ENCODE assay signal across 25 cellular contexts in the genomic region with DNA sequence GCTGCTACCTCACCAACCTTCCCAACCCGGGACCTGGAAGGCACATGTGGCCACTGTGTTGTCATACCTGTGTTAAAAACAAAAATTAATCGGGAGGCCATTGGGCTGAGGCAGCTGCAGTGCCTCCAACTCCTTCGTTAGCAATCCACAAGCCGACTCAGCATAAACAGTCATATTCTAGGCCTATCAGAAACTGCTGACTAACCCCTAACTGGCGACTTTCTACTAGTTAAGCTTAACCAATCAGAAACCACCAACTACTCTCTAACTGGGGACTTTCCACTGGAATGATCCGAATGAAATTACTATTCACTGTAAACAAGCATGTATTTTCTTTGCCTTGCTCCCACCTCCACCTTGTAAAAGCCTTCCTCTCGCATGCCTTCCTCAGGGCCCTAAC. TPM values are rescaled to one million over a fixed set of nuclear protein-coding genes. Genes with fewer than 3 reads are reported as not detected.
DNase-seq lines count a peak whose midpoint lies in the region; ATAC-seq and TF ChIP-seq lines count a peak whose summit lies in the region.
"Had no signal": no experiment of that assay in that cellular context is flagged by ENCODE, and none has a peak within 500 bp of the region (broad histone marks: within the 10 kb centered on the region; RNA-seq: fewer than 3 reads in every experiment).

No MANE protein-coding gene starts in this region.

- H2BK15ac ChIP-seq in neuronal stem cell (ENCODE audit: low read length), result peak overlapping the region; percentile 6

- no peaks in the 10 kb centered on the region for H3K27me3 ChIP-seq in Karpas-422 (ENCODE audit: low read length)
- H3K27me3 ChIP-seq in neuronal stem cell (ENCODE audit: control insufficient read depth in 3 of 3, insufficient read depth in 3 of 3, low read depth in 1 of 3, low read length in 3 of 3), result peaks cover 0 to 3% (median 0%) of the 10 kb centered on the region in 3 experiments
- H3K27me3 ChIP-seq in left lung, result no peaks in the 10 kb centered on the region
- H3K27me3 ChIP-seq: MG63, Peyer's patch, SJCRH30 had no signal

- DNase-seq in cardiac septum (ENCODE audit: low spot score), result peak; percentile 10
- DNase-seq in left ventricle myocardium superior, result no peak
- DNase-seq in Karpas-422, result no peak
- DNase-seq in RPMI8226, result peak; percentile 84
- no peak for DNase-seq in neuronal stem cell (ENCODE audit: low spot score)
- no peak for DNase-seq in left lung
- DNase-seq in kidney tubule cell (ENCODE audit: low spot score), result no peak
- DNase-seq: C1 segment of cervical spinal cord; CD4-positive, alpha-beta memory T cell; COR-L47; MG63; NCI-H2081; NCI-H2171; NCI-H226; NCI-H510A; NCI-H69; Peyer's patch; SJCRH30 had no signal

- no peak overlapping the region for H4K8ac ChIP-seq in neuronal stem cell (ENCODE audit: low read depth, low read length)

- no peak overlapping the region for H3K4ac ChIP-seq in neuronal stem cell (ENCODE audit: low read length)

- H3K79me1 ChIP-seq in neuronal stem cell (ENCODE audit: low read depth, low read length), result no peaks in the 10 kb centered on the region

- H2AFZ ChIP-seq in Karpas-422 (ENCODE audit: low read length) (no peak overlapping the region), neuronal stem cell (ENCODE audit: low read length) (no peak overlapping the region)

- H3K9me2 ChIP-seq in Karpas-422 (replicated peaks; ENCODE audit: insufficient read depth, low read length), result no peaks in the 10 kb centered on the region

- H3K9me3 ChIP-seq in Karpas-422 (ENCODE audit: low read length), result no peaks in the 10 kb centered on the region
- H3K9me3 ChIP-seq in neuronal stem cell (replicated peaks in 1 of 2; ENCODE audit: control insufficient read depth in 2 of 2, insufficient read depth in 1 of 2, low read depth in 1 of 2, low read length in 2 of 2), result no peaks in the 10 kb centered on the region
- H3K9me3 ChIP-seq in left lung, result no peaks in the 10 kb centered on the region
- H3K9me3 ChIP-seq: MG63, Peyer's patch, SJCRH30 had no signal

- H2BK5ac ChIP-seq in neuronal stem cell (ENCODE audit: low read length), result no peak overlapping the region

- H4K91ac ChIP-seq in neuronal stem cell (ENCODE audit: low read depth, low read length, poor library complexity), result no peak overlapping the region

- no peaks in the 10 kb centered on the region for H3K36me3 ChIP-seq in Karpas-422 (ENCODE audit: insufficient read depth, low read length)
- no peaks in the 10 kb centered on the region for H3K36me3 ChIP-seq in neuronal stem cell (replicated peaks in 1 of 2; ENCODE audit: control insufficient read depth in 2 of 2, insufficient read depth in 2 of 2, low read length in 2 of 2)
- H3K36me3 ChIP-seq in left lung, result no peaks in the 10 kb centered on the region
- H3K36me3 ChIP-seq: MG63, Peyer's patch, SJCRH30 had no signal

- H3K27ac ChIP-seq in Karpas-422 (ENCODE audit: low read length) (peak overlapping the region; percentile 41; the same call in 1 of the 2 replicates), neuronal stem cell (replicated peaks; ENCODE audit: low read length) (no peak overlapping the region), left lung (no peak overlapping the region)
- H3K27ac ChIP-seq: Peyer's patch, SJCRH30 had no signal

- intact Hi-C loops in cardiac septum (cut with DNase I), result no loop called here
- intact Hi-C loops in left ventricle myocardium superior (cut with micrococcal nuclease), result no loop called here
- intact Hi-C loops in left lung (cut with DNase I), result no loop called here

- H3K4me3 ChIP-seq in Karpas-422 (ENCODE audit: low read length) (no peak overlapping the region), neuronal stem cell (ENCODE audit: low read length in 2 of 2) (no peak overlapping the region), left lung (no peak overlapping the region)
- H3K4me3 ChIP-seq: MG63, Peyer's patch, SJCRH30 had no signal

- no peak overlapping the region for H2AK5ac ChIP-seq in neuronal stem cell (ENCODE audit: low read depth, low read length)

- peak overlapping the region; percentile 24 for H3K4me2 ChIP-seq in Karpas-422 (ENCODE audit: low read depth, low read length, poor library complexity, severe bottlenecking)
- H3K4me2 ChIP-seq in neuronal stem cell (ENCODE audit: insufficient read depth, low read length, poor library complexity, severe bottlenecking), result no peak overlapping the region

- H3K4me1 ChIP-seq in Karpas-422 (ENCODE audit: low read length) (peaks cover 72% of the 10 kb centered on the region), neuronal stem cell (ENCODE audit: control insufficient read depth in 2 of 2, insufficient read depth in 1 of 2, low read depth in 1 of 2, low read length in 2 of 2) (peaks cover 0 to 21% of the 10 kb centered on the region in 2 donors), left lung (no peaks in the 10 kb centered on the region)
- H3K4me1 ChIP-seq: Peyer's patch had no signal

- no peak overlapping the region for H3K18ac ChIP-seq in neuronal stem cell (ENCODE audit: low read length)

- no peaks in the 10 kb centered on the region for H3K79me2 ChIP-seq in Karpas-422 (ENCODE audit: low read length)

- H3K9ac ChIP-seq in Karpas-422 (ENCODE audit: low read length) (no peak overlapping the region), neuronal stem cell (ENCODE audit: low read depth, low read length, poor library complexity) (no peak overlapping the region)

- H2BK120ac ChIP-seq in neuronal stem cell (ENCODE audit: low read depth, low read length), result no peak overlapping the region

- H3K23ac ChIP-seq in neuronal stem cell (ENCODE audit: low read depth, low read length, poor library complexity), result no peak overlapping the region

- no peak overlapping the region for H3K14ac ChIP-seq in neuronal stem cell (ENCODE audit: low read length)

- H4K20me1 ChIP-seq in Karpas-422 (ENCODE audit: insufficient read depth, low read depth, low read length), result no peaks in the 10 kb centered on the region

- no peak overlapping the region for H2BK12ac ChIP-seq in neuronal stem cell (ENCODE audit: low read length)

- ATAC-seq in left ventricle myocardium superior (no peak), HG02981 (IDR thresholded peaks at IDR 0.05; ENCODE audit: unreplicated experiment) (no peak), left lung (no peak)
- ATAC-seq: HCT116, Right ventricle myocardium inferior had no signal

- WGBS in neuronal stem cell (ENCODE audit: extremely low coverage in 2 of 2, insufficient read length in 2 of 2, insufficient replicate concordance in 1 of 2), 2 donors, result no CpG with 5 or more reads among the region's 7 CpGs

- TF ChIP-seq CTCF in left lung (IDR thresholded peaks at IDR 0.05), result no peak

RNA-seq across cellular contexts. Expression of gene TMEM72, which starts 14.1 kb away (rescaled TPM):
- total RNA-seq in cardiac septum, result not detected
- not detected for total RNA-seq in left ventricle myocardium superior
- not detected in 2 replicates for total RNA-seq in Karpas-422 (2014; rRNA removed; shearing (Covaris generic); ENCODE audit: low replicate concordance)
- polyA plus RNA-seq in neuronal stem cell (2013, experiment 1 of 2), result not detected
- 0.03 TPM for polyA plus RNA-seq in neuronal stem cell (2013, experiment 2 of 2)
- total RNA-seq in left lung, result under 1 TPM in 1 of 2 donors, not detected in 1; 0.23 TPM
- total RNA-seq: A172; CD4-positive, alpha-beta memory T cell; H4; OCI-LY7; Right ventricle myocardium inferior had no signal
- polyA plus RNA-seq: AG04450; CD4-positive, alpha-beta memory T cell had no signal

Comparison
In these comparisons a context has a peak if more than half of its experiments do, and no peak if none do; other contexts are left out.
1. DNase-seq: peak in cardiac septum (single experiment) and RPMI8226 (single experiment); none in left ventricle myocardium superior (single experiment), Karpas-422 (single experiment), neuronal stem cell (single experiment), left lung (0 of 2) and kidney tubule cell (single experiment).